Comparison of ENCODE assay signal across 1 cellular context in genomic region chr17:46193626-46194392, GRCh38.
A peak's percentile ranks its signal among the peaks of the same experiment; 100 is the strongest.
TF ChIP-seq lines count a peak whose summit lies in the region.

No MANE protein-coding gene starts in this region.

TF ChIP-seq in K562, 482 proteins besides CTCF, POLR2A, EP300 and RAD21 (continued from another document):
- TF ChIP-seq TEAD1 (CRISPR knock-in tag; IDR thresholded peaks at IDR 0.05) (peak; percentile 5 to 90; a peak in 2 of 4 replicates), BCL6 (CRISPR knock-in tag; IDR thresholded peaks at IDR 0.05) (no peak), ETV5 (CRISPR knock-in tag; IDR thresholded peaks at IDR 0.05; ENCODE audit: low read depth) (no peak; the same call in 1 of the 2 replicates), RBM34 (IDR thresholded peaks at IDR 0.05; ENCODE audit: borderline replicate concordance, insufficient read depth, low read length) (peak; percentile 24; the same call in 1 of the 2 replicates), ZNF12 (CRISPR knock-in tag; IDR thresholded peaks at IDR 0.05) (0 out of 2 replicates have a peak, but pooled peaks have one; percentile 21), ZBTB40 (IDR thresholded peaks at IDR 0.05) (peak; percentile 94), ZBTB40 (CRISPR knock-in tag; IDR thresholded peaks at IDR 0.05) (no peak), ZNF311 (CRISPR knock-in tag; IDR thresholded peaks at IDR 0.05) (no peak), LCOR (CRISPR knock-in tag; IDR thresholded peaks at IDR 0.05) (peak; percentile 86; the same call in 1 of the 2 replicates), RBM22 (IDR thresholded peaks at IDR 0.05; ENCODE audit: low read depth, low read length, poor library complexity, severe bottlenecking) (peak; percentile 83), GATAD2B (IDR thresholded peaks at IDR 0.05; ENCODE audit: borderline replicate concordance) (peak; percentile 45; the same call in 1 of the 2 replicates)
